15 cellular contexts compared by ENCODE assay signal in genomic region chr16:87432330-87432915, GRCh38.
"Had no signal": no experiment of that assay in that cellular context is flagged by ENCODE, and none has a peak within 500 bp of the region (broad histone marks: within the 10 kb centered on the region; RNA-seq: fewer than 3 reads in every experiment).

No MANE protein-coding gene starts in this region.

- H3K27ac ChIP-seq: coronary artery, testis had no signal

- ATAC-seq: activated T-cell treated with anti-CD3 and anti-CD28 coated beads, Interleukin-2, amount 50 U/mL, for 72 hours; mucosa of descending colon; naive thymus-derived CD8-positive, alpha-beta T cell; T-cell had no signal

- H3K4me3 ChIP-seq: coronary artery, mucosa of descending colon, testis had no signal

- H3K9me3 ChIP-seq: mucosa of descending colon, testis had no signal

- H3K27me3 ChIP-seq: testis had no signal

- DNase-seq: activated CD4-positive, alpha-beta memory T cell treated with anti-CD3 and anti-CD28 coated beads, Interleukin-2, amount 10 ng/mL, durations not matched to agents 7 days and 5 days; activated CD8-positive, alpha-beta memory T cell treated with anti-CD3 and anti-CD28 coated beads, Interleukin-2, amount 50 U/mL, for 4 hours; activated naive CD8-positive, alpha-beta T cell treated with anti-CD3 and anti-CD28 coated beads, Interleukin-2, amount 10 ng/mL, durations not matched to agents 7 days and 5 days; activated T-cell treated with anti-CD3 and anti-CD28 coated beads, Interleukin-2, amount 50 U/mL, for 72 hours; caudate nucleus; effector CD4-positive, alpha-beta T cell; naive thymus-derived CD8-positive, alpha-beta T cell; nucleus accumbens; stimulated activated CD4-positive, alpha-beta T cell treated with anti-CD3 and anti-CD28 coated beads, Interleukin-4, amount 100 ng/mL, for 1 hour; stimulated activated CD8-positive, alpha-beta memory T cell treated with anti-CD3 and anti-CD28 coated beads, Interleukin-4, amount 100 ng/mL, for 48 hours; T-cell; T1000; testis had no signal
